In the genomic region with DNA sequence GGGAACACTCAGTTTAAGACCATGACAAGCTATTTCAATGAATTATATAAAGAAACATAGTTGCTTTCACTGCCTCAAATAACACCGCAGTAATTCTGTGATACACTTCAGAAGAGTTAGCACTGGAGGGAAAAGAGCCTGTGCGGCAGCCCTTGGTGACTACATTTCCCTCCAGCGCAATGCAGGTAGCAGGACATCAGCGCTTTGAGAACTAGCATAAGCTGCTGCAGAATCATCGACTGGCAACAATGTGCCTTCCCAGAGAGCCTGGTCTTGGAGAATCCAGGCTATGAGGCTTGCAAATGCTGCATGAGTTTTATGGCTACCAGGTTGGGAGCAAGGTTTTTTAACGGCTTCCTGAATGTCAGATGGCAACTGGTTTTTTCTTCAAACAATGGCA, we compare ENCODE assay signal across 1 cellular context.
TF ChIP-seq lines count a peak whose summit lies in the region.

No MANE protein-coding gene starts in this region.

TF ChIP-seq in A549, 52 proteins besides CTCF, POLR2A, EP300 and RAD21 (continued from another document):
- TF ChIP-seq, protein P1, sequence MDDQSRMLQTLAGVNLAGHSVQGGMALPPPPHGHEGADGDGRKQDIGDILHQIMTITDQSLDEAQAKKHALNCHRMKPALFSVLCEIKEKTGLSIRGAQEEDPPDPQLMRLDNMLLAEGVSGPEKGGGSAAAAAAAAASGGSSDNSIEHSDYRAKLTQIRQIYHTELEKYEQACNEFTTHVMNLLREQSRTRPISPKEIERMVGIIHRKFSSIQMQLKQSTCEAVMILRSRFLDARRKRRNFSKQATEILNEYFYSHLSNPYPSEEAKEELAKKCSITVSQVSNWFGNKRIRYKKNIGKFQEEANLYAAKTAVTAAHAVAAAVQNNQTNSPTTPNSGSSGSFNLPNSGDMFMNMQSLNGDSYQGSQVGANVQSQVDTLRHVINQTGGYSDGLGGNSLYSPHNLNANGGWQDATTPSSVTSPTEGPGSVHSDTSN (IDR thresholded peaks at IDR 0.05), result no peak
- TF ChIP-seq POLR2AphosphoS2 (conservative IDR thresholded peaks at IDR 0.05; ENCODE audit: low read length), result no peak
- TF ChIP-seq, protein P2, sequence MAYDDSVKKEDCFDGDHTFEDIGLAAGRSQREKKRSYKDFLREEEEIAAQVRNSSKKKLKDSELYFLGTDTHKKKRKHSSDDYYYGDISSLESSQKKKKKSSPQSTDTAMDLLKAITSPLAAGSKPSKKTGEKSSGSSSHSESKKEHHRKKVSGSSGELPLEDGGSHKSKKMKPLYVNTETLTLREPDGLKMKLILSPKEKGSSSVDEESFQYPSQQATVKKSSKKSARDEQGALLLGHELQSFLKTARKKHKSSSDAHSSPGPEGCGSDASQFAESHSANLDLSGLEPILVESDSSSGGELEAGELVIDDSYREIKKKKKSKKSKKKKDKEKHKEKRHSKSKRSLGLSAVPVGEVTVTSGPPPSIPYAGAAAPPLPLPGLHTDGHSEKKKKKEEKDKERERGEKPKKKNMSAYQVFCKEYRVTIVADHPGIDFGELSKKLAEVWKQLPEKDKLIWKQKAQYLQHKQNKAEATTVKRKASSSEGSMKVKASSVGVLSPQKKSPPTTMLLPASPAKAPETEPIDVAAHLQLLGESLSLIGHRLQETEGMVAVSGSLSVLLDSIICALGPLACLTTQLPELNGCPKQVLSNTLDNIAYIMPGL (CRISPR knock-in tag; IDR thresholded peaks at IDR 0.05; ENCODE audit: borderline replicate concordance), result no peak
- no peak for TF ChIP-seq FOXS1 (CRISPR knock-in tag; IDR thresholded peaks at IDR 0.05)
- TF ChIP-seq, protein P3, sequence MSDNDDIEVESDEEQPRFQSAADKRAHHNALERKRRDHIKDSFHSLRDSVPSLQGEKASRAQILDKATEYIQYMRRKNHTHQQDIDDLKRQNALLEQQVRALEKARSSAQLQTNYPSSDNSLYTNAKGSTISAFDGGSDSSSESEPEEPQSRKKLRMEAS (IDR thresholded peaks at IDR 0.05), result no peak
- TF ChIP-seq MAFK (IDR thresholded peaks at IDR 0.05; ENCODE audit: partially characterized antibody), result no peak
- TF ChIP-seq JUNB (IDR thresholded peaks at IDR 0.05), result no peak
- no peak for TF ChIP-seq RNF2 (IDR thresholded peaks at IDR 0.05; ENCODE audit: borderline replicate concordance, low read depth)
- no peak for TF ChIP-seq FOSL2 (IDR thresholded peaks at IDR 0.05)
- no peak for TF ChIP-seq FOSL2 (CRISPR knock-in tag; IDR thresholded peaks at IDR 0.05)
- TF ChIP-seq ZNF302 (CRISPR knock-in tag; IDR thresholded peaks at IDR 0.05), result no peak
- no peak for TF ChIP-seq BHLHE40 (IDR thresholded peaks at IDR 0.05; ENCODE audit: low read depth, low read length)
- no peak for TF ChIP-seq ZFP36 (IDR thresholded peaks at IDR 0.05; ENCODE audit: borderline replicate concordance, partially characterized antibody)
